15 cellular contexts compared by ENCODE assay signal in genomic region chr1:212473729-212474128, GRCh38. TPM values are rescaled to one million over a fixed set of nuclear protein-coding genes. Genes with fewer than 3 reads are reported as not detected.
A peak's percentile ranks its signal among the peaks of the same experiment; 100 is the strongest.
DNase-seq lines count a peak whose midpoint lies in the region; TF ChIP-seq lines count a peak whose summit lies in the region.
"Had no signal": no experiment of that assay in that cellular context is flagged by ENCODE, and none has a peak within 500 bp of the region (broad histone marks: within the 10 kb centered on the region; RNA-seq: fewer than 3 reads in every experiment).

No MANE protein-coding gene starts in this region.

- H3K4me3 ChIP-seq in WERI-Rb-1 (ENCODE audit: low read depth, low read length) (no peak overlapping the region), trophoblast cell (ENCODE audit: low read depth, low read length) (no peak overlapping the region)
- H3K4me3 ChIP-seq: BLaER1 treated with 17β-estradiol and CSF1 and Interleukin-3, amounts not matched to agents 10 nM and 100 nM; HAP-1 had no signal

- H3K4me2 ChIP-seq in trophoblast cell (ENCODE audit: low read length), result no peak overlapping the region

- H3K4me1 ChIP-seq in trophoblast cell (ENCODE audit: control insufficient read depth in 1 of 2, insufficient read depth in 2 of 2, low read length in 2 of 2), result peaks cover 5 to 8% of the 10 kb centered on the region in 2 experiments
- H3K4me1 ChIP-seq: HAP-1 had no signal

- H3K79me2 ChIP-seq in trophoblast cell (ENCODE audit: control insufficient read depth, insufficient read depth, low read length, poor library complexity), result no peaks in the 10 kb centered on the region

- no peak overlapping the region for H3K9ac ChIP-seq in trophoblast cell (ENCODE audit: low read length)
- H3K9ac ChIP-seq: BLaER1 treated with 17β-estradiol and CSF1 and Interleukin-3, amounts not matched to agents 10 nM and 100 nM had no signal

- in situ Hi-C loops in ACHN (cut with HindIII; ENCODE audit: low pct_ligation_motif_present, low pct_unique_long_range_greater_than_20kb, low sequenced_read_pairs), result no loop called here

- H2BK5ac ChIP-seq in trophoblast cell (ENCODE audit: low read depth, low read length, poor library complexity), result no peak overlapping the region

- H3K36me3 ChIP-seq in WERI-Rb-1 (no peaks in the 10 kb centered on the region), trophoblast cell (ENCODE audit: control insufficient read depth in 1 of 2, insufficient read depth in 2 of 2, low read length in 2 of 2) (no peaks in the 10 kb centered on the region)
- H3K36me3 ChIP-seq: BLaER1 treated with 17β-estradiol and CSF1 and Interleukin-3, amounts not matched to agents 10 nM and 100 nM; HAP-1 had no signal

- H2BK12ac ChIP-seq in trophoblast cell (ENCODE audit: low read length), result no peak overlapping the region

- no peak overlapping the region for H3K14ac ChIP-seq in trophoblast cell (ENCODE audit: low read length)

- H2BK120ac ChIP-seq in trophoblast cell (ENCODE audit: insufficient read depth, low read length, poor library complexity), result no peak overlapping the region

- H3K9me3 ChIP-seq in WERI-Rb-1 (ENCODE audit: severe bottlenecking), result no peaks in the 10 kb centered on the region
- peaks cover 4% of the 10 kb centered on the region for H3K9me3 ChIP-seq in trophoblast cell (ENCODE audit: insufficient read depth, low read depth, low read length)
- H3K9me3 ChIP-seq: BLaER1 treated with 17β-estradiol and CSF1 and Interleukin-3, amounts not matched to agents 10 nM and 100 nM; HAP-1 had no signal

- H3K23ac ChIP-seq in trophoblast cell (ENCODE audit: low read length), result no peak overlapping the region

- H2AFZ ChIP-seq in trophoblast cell (ENCODE audit: insufficient read depth, low read length, poor library complexity), result no peak overlapping the region

- no peak overlapping the region for H3K4ac ChIP-seq in trophoblast cell (ENCODE audit: low read depth, low read length)

- H4K12ac ChIP-seq in trophoblast cell (ENCODE audit: low read depth, low read length), result no peak overlapping the region

- no peak overlapping the region for H4K8ac ChIP-seq in trophoblast cell (ENCODE audit: low read depth, low read length)

- no peak for TF ChIP-seq CTCF in WERI-Rb-1 (IDR thresholded peaks at IDR 0.05; ENCODE audit: low read depth, low read length)

- H3K27ac ChIP-seq in WERI-Rb-1 (no peak overlapping the region), trophoblast cell (ENCODE audit: low read depth, low read length) (no peak overlapping the region)
- H3K27ac ChIP-seq: BLaER1 treated with 17β-estradiol and CSF1 and Interleukin-3, amounts not matched to agents 10 nM and 100 nM; HL-60 had no signal

- H4K91ac ChIP-seq in trophoblast cell (ENCODE audit: low read depth, low read length), result no peak overlapping the region

- peaks cover 6% of the 10 kb centered on the region for H3K79me1 ChIP-seq in trophoblast cell (ENCODE audit: low read length)

- WGBS in trophoblast cell (ENCODE audit: extremely low coverage, insufficient coverage, insufficient read length), result no CpG with 5 or more reads among the region's 9 CpGs

- DNase-seq in COLO668 (lab: John Stamatoyannopoulos, UW; ENCODE audit: unreplicated experiment) (peak; percentile 40), NCI-H146 (lab: John Stamatoyannopoulos, UW) (peak; percentile 42), WERI-Rb-1 (peak; percentile 25), trophoblast cell (peak; percentile 28 to 54), DMS 273 (lab: John Stamatoyannopoulos, UW; ENCODE audit: unreplicated experiment) (no peak), HuH-7 (ENCODE audit: low spot score) (no peak), ACHN (no peak)
- DNase-seq: 8988T; Calu3; CD4-positive, CD25-positive, alpha-beta regulatory T cell; DND-41; GDM1 had no signal

- no peak overlapping the region for H3K18ac ChIP-seq in trophoblast cell (ENCODE audit: low read length)

- no peaks in the 10 kb centered on the region for H3K27me3 ChIP-seq in WERI-Rb-1 (ENCODE audit: insufficient read depth, low read depth, severe bottlenecking)
- no peaks in the 10 kb centered on the region for H3K27me3 ChIP-seq in trophoblast cell (ENCODE audit: insufficient read depth, low read length)
- H3K27me3 ChIP-seq: BLaER1 treated with 17β-estradiol and CSF1 and Interleukin-3, amounts not matched to agents 10 nM and 100 nM had no signal

- no peak overlapping the region for H2AK5ac ChIP-seq in trophoblast cell (ENCODE audit: low read length)

RNA-seq across cellular contexts. Expression of gene NENF, which starts 41.0 kb away (rescaled TPM):
- polyA plus RNA-seq in trophoblast cell (2013), result 18.4 and 19.1 TPM in 2 replicates

RNA-seq across cellular contexts. Expression of gene PACC1, which starts 59.0 kb away (rescaled TPM):
- 5.9 and 6.2 TPM in 2 replicates for polyA plus RNA-seq in trophoblast cell (2013)

Comparison
In these comparisons a context has a peak if more than half of its experiments do, and no peak if none do; other contexts are left out.
1. DNase-seq: peak in COLO668 (single experiment), NCI-H146 (single experiment), WERI-Rb-1 (single experiment) and trophoblast cell (2 of 2); none in DMS 273 (single experiment), HuH-7 (single experiment) and ACHN (single experiment).